Comparison of ENCODE assay signal across 7 cellular contexts in the genomic region with DNA sequence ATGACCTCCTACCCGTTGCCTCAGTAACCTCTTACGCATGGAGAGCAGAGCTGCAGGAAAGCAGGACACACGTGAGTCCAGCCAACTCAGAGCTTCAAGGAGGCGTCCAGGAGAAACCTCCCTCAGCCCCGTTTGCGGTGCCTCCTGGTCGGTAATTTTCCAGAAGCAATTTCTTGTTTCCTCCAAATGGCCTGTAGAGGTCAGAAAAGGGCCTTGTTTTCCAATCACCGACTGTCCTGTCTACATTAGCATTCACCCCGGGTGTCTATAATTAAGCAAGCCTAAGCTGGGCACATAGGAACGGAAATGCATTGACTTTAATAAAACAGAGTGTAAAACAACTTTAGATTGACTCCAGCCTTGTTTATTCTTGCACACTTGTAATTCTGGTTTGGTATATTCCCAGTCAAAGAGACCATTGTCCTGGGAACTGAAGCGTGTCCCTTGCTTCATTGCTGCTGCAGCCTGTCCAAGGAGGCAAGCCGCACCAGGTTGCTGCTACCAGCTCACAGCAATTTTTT.
A peak's percentile ranks its signal among the peaks of the same experiment; 100 is the strongest.
DNase-seq lines count a peak whose midpoint lies in the region; ATAC-seq and TF ChIP-seq lines count a peak whose summit lies in the region.

No MANE protein-coding gene starts in this region.

- peak; percentile 69 to 74 for TF ChIP-seq CTCF in GM23338 (conservative IDR thresholded peaks at IDR 0.05; ENCODE audit: low read depth in 2 of 2)
- TF ChIP-seq CTCF in left lung (IDR thresholded peaks at IDR 0.05): peak in 1 of 2 donors; percentile 41
- TF ChIP-seq CTCF in coronary artery (IDR thresholded peaks at IDR 0.05): no peak

- 0 out of 2 replicates have a peak overlapping the region, but pooled peaks have one; percentile 12 for H3K4me2 ChIP-seq in GM23338

- no peak overlapping the region for H3K27ac Mint-ChIP-seq in GM23338

- no peaks in the 10 kb centered on the region for H3F3A ChIP-seq in GM23338 (replicated peaks; ENCODE audit: low read depth)

- no peak overlapping the region for H3K4me3 Mint-ChIP-seq in GM23338

- H3K27me3 ChIP-seq in GM23338 (ENCODE audit: insufficient read depth) (no peaks in the 10 kb centered on the region), left lung (no peaks in the 10 kb centered on the region)

- peaks cover 6% of the 10 kb centered on the region; the same call in 2 of the 3 replicates for H3K9me3 Mint-ChIP-seq in GM23338

- ATAC-seq in GM23338 (peak; percentile 84), left lung (peak; percentile 91), HG02870 (IDR thresholded peaks at IDR 0.05; ENCODE audit: unreplicated experiment) (no peak)

- H3K27me3 Mint-ChIP-seq in GM23338 (ENCODE audit: insufficient read depth, low read depth, poor library complexity): no peaks in the 10 kb centered on the region

- intact Hi-C loops in left lung (cut with DNase I): no loop called here

- H2AFZ ChIP-seq in GM23338: peak overlapping the region; percentile 93; the same call in 1 of the 2 replicates

- H3K36me3 Mint-ChIP-seq in GM23338 (ENCODE audit: low read depth): no peaks in the 10 kb centered on the region

- H3K4me1 Mint-ChIP-seq in GM23338: peaks cover 16% of the 10 kb centered on the region

- no peaks in the 10 kb centered on the region for H3K36me3 ChIP-seq in GM23338 (ENCODE audit: insufficient read depth)
- no peaks in the 10 kb centered on the region for H3K36me3 ChIP-seq in left lung

- H3K27ac ChIP-seq in GM23338 (ENCODE audit: low read depth) (no peak overlapping the region), left lung (no peak overlapping the region), coronary artery (no peak overlapping the region)

- DNase-seq in GM23338 (ENCODE audit: low spot score) (peak; percentile 76), NCI-H526 (lab: John Stamatoyannopoulos, UW) (peak; percentile 64 to 83), cerebellar cortex (ENCODE audit: low spot score) (peak; percentile 91), left lung (no peak), coronary artery (ENCODE audit: low spot score) (no peak)
- no peak for DNase-seq in stimulated activated CD4-positive, alpha-beta T cell treated with anti-CD3 and anti-CD28 coated beads, Interleukin-4, amount 100 ng/mL, for 24 hours

- H3K4me3 ChIP-seq in GM23338 (no peak overlapping the region), left lung (no peak overlapping the region), coronary artery (no peak overlapping the region)

- H3K79me2 ChIP-seq in GM23338 (replicated peaks; ENCODE audit: insufficient read depth): no peaks in the 10 kb centered on the region

- no peaks in the 10 kb centered on the region for H3K9me2 ChIP-seq in GM23338 (ENCODE audit: insufficient read depth)

- H4K20me1 ChIP-seq in GM23338 (replicated peaks; ENCODE audit: insufficient read depth): no peaks in the 10 kb centered on the region

- H3K4me1 ChIP-seq in GM23338 (ENCODE audit: insufficient read depth): peaks cover 28% of the 10 kb centered on the region
- no peaks in the 10 kb centered on the region for H3K4me1 ChIP-seq in left lung

- no peaks in the 10 kb centered on the region for H3K9me3 ChIP-seq in left lung

TF ChIP-seq in GM23338, 12 proteins besides CTCF, POLR2A, EP300 and RAD21:
- TF ChIP-seq, protein P1, sequence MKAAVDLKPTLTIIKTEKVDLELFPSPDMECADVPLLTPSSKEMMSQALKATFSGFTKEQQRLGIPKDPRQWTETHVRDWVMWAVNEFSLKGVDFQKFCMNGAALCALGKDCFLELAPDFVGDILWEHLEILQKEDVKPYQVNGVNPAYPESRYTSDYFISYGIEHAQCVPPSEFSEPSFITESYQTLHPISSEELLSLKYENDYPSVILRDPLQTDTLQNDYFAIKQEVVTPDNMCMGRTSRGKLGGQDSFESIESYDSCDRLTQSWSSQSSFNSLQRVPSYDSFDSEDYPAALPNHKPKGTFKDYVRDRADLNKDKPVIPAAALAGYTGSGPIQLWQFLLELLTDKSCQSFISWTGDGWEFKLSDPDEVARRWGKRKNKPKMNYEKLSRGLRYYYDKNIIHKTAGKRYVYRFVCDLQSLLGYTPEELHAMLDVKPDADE (IDR thresholded peaks at IDR 0.05): no peak
- TF ChIP-seq, protein P2, sequence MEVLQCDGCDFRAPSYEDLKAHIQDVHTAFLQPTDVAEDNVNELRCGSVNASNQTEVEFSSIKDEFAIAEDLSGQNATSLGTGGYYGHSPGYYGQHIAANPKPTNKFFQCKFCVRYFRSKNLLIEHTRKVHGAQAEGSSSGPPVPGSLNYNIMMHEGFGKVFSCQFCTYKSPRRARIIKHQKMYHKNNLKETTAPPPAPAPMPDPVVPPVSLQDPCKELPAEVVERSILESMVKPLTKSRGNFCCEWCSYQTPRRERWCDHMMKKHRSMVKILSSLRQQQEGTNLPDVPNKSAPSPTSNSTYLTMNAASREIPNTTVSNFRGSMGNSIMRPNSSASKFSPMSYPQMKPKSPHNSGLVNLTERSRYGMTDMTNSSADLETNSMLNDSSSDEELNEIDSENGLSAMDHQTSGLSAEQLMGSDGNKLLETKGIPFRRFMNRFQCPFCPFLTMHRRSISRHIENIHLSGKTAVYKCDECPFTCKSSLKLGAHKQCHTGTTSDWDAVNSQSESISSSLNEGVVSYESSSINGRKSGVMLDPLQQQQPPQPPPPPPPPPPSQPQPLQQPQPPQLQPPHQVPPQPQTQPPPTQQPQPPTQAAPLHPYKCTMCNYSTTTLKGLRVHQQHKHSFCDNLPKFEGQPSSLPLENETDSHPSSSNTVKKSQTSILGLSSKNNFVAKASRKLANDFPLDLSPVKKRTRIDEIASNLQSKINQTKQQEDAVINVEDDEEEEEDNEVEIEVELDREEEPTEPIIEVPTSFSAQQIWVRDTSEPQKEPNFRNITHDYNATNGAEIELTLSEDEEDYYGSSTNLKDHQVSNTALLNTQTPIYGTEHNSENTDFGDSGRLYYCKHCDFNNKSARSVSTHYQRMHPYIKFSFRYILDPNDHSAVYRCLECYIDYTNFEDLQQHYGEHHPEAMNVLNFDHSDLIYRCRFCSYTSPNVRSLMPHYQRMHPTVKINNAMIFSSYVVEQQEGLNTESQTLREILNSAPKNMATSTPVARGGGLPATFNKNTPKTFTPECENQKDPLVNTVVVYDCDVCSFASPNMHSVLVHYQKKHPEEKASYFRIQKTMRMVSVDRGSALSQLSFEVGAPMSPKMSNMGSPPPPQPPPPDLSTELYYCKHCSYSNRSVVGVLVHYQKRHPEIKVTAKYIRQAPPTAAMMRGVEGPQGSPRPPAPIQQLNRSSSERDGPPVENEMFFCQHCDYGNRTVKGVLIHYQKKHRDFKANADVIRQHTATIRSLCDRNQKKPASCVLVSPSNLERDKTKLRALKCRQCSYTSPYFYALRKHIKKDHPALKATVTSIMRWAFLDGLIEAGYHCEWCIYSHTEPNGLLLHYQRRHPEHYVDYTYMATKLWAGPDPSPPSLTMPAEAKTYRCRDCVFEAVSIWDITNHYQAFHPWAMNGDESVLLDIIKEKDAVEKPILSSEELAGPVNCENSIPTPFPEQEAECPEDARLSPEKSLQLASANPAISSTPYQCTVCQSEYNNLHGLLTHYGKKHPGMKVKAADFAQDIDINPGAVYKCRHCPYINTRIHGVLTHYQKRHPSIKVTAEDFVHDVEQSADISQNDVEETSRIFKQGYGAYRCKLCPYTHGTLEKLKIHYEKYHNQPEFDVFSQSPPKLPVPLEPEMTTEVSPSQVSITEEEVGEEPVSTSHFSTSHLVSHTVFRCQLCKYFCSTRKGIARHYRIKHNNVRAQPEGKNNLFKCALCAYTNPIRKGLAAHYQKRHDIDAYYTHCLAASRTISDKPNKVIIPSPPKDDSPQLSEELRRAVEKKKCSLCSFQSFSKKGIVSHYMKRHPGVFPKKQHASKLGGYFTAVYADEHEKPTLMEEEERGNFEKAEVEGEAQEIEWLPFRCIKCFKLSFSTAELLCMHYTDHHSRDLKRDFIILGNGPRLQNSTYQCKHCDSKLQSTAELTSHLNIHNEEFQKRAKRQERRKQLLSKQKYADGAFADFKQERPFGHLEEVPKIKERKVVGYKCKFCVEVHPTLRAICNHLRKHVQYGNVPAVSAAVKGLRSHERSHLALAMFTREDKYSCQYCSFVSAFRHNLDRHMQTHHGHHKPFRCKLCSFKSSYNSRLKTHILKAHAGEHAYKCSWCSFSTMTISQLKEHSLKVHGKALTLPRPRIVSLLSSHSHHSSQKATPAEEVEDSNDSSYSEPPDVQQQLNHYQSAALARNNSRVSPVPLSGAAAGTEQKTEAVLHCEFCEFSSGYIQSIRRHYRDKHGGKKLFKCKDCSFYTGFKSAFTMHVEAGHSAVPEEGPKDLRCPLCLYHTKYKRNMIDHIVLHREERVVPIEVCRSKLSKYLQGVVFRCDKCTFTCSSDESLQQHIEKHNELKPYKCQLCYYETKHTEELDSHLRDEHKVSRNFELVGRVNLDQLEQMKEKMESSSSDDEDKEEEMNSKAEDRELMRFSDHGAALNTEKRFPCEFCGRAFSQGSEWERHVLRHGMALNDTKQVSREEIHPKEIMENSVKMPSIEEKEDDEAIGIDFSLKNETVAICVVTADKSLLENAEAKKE (CRISPR knock-in tag; IDR thresholded peaks at IDR 0.05): peak; percentile 67; the same call in 1 of the 2 replicates

Comparison
In these comparisons a context has a peak if more than half of its experiments do, and no peak if none do; other contexts are left out.
1. DNase-seq: peak in GM23338 (single experiment), NCI-H526 (2 of 2) and cerebellar cortex (single experiment); none in left lung (0 of 2), coronary artery (single experiment) and stimulated activated CD4-positive, alpha-beta T cell treated with anti-CD3 and anti-CD28 coated beads, Interleukin-4, amount 100 ng/mL, for 24 hours (single experiment).